ENCODE assay signal across 37 cellular contexts in the genomic region with DNA sequence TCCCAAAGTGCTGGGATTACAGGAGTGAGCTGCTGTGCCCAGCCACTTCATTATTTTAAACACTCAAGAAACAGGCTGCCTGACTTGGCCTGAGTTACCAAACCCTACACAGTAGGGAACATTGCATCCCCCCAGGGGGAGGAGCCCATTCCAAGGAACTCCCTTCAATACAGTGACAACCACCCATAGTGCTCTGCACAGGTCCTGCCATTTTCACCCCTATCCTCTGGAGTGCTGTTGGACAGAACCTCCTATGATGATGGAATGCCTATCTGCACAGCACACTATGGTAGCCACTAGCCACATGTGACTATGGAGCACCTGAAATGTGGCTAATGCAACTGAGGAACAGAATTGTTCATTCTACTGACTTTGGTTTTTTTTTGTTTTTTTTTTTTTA. TPM values are rescaled to one million over a fixed set of nuclear protein-coding genes. Genes with fewer than 3 reads are reported as not detected.
"Had no signal": no experiment of that assay in that cellular context is flagged by ENCODE, and none has a peak within 500 bp of the region (broad histone marks: within the 10 kb centered on the region; RNA-seq: fewer than 3 reads in every experiment).

No MANE protein-coding gene starts in this region.

- H3K4me3 Mint-ChIP-seq: activated CD4-positive, alpha-beta memory T cell treated with anti-CD3 and anti-CD28 coated beads, Interleukin-2, amount 10 ng/mL, durations not matched to agents 7 days and 5 days; activated CD4-positive, alpha-beta T cell treated with anti-CD3 and anti-CD28 coated beads, Interleukin-2, amount 10 ng/mL, durations not matched to agents 7 days and 5 days; activated naive CD4-positive, alpha-beta T cell treated with anti-CD3 and anti-CD28 coated beads, Interleukin-2, amount 10 ng/mL, durations not matched to agents 7 days and 5 days; activated naive CD8-positive, alpha-beta T cell treated with anti-CD3 and anti-CD28 coated beads, Interleukin-2, amount 10 ng/mL, durations not matched to agents 7 days and 5 days; activated T-cell treated with anti-CD3 and anti-CD28 coated beads, Interleukin-2, amount 50 U/mL, for 24 hours; activated T-cell treated with anti-CD3 and anti-CD28 coated beads, Interleukin-2, amount 50 U/mL, for 72 hours; central memory CD8-positive, alpha-beta T cell; effector memory CD8-positive, alpha-beta T cell; T-helper 1 cell treated with Interleukin-12 subunit alpha and Interleukin-12 subunit beta and Interleukin-4 antibody, amounts not matched to agents 30 μg/mL and 1 μg/mL, for 36 hours had no signal

- H3K4me2 ChIP-seq: hepatocyte had no signal

- DNase-seq: activated CD4-positive, alpha-beta memory T cell treated with anti-CD3 and anti-CD28 coated beads, Interleukin-2, amount 10 ng/mL, durations not matched to agents 7 days and 5 days; activated CD4-positive, alpha-beta T cell treated with anti-CD3 and anti-CD28 coated beads for 4 hours; activated CD4-positive, alpha-beta T cell treated with anti-CD3 and anti-CD28 coated beads, Interleukin-2, amount 10 ng/mL, durations not matched to agents 7 days and 5 days; activated CD4-positive, alpha-beta T cell treated with anti-CD3 and anti-CD28 coated beads, Interleukin-2, amount 50 U/mL, for 4 hours; activated CD4-positive, CD25-positive, alpha-beta regulatory T cell; activated CD4-positive, CD25-positive, alpha-beta regulatory T cell treated with anti-CD3 and anti-CD28 coated beads, Interleukin-2, amount 50 U/mL, for 72 hours; activated CD8-positive, alpha-beta memory T cell treated with anti-CD3 and anti-CD28 coated beads, Interleukin-2, amount 50 U/mL, for 48 hours; activated gamma-delta T cell; activated naive CD4-positive, alpha-beta T cell; activated naive CD4-positive, alpha-beta T cell treated with anti-CD3 and anti-CD28 coated beads, Interleukin-2, amount 10 ng/mL, durations not matched to agents 7 days and 5 days; activated naive CD8-positive, alpha-beta T cell treated with anti-CD3 and anti-CD28 coated beads, Interleukin-2, amount 10 ng/mL, durations not matched to agents 7 days and 5 days; activated T-cell treated with anti-CD3 and anti-CD28 coated beads for 4 hours; activated T-cell treated with anti-CD3 and anti-CD28 coated beads, Interleukin-2, amount 50 U/mL, for 24 hours; activated T-cell treated with anti-CD3 and anti-CD28 coated beads, Interleukin-2, amount 50 U/mL, for 72 hours; amniotic stem cell; anterior cingulate cortex; brain microvascular endothelial cell; cortex of kidney; dermis blood vessel endothelial cell; effector CD4-positive, alpha-beta T cell; effector memory CD8-positive, alpha-beta T cell; erythroblast; foreskin keratinocyte; heart right ventricle; T1000; WERI-Rb-1 had no signal

- H3K79me2 ChIP-seq: hepatocyte had no signal

- H3K27me3 ChIP-seq: brain microvascular endothelial cell, esophagus muscularis mucosa, foreskin keratinocyte, gastroesophageal sphincter, heart right ventricle, hepatocyte had no signal

- ATAC-seq: activated naive CD4-positive, alpha-beta T cell treated with anti-CD3 and anti-CD28 coated beads, Interleukin-2, amount 50 U/mL, for 72 hours; activated T-cell treated with anti-CD3 and anti-CD28 coated beads, Interleukin-2, amount 50 U/mL, for 72 hours; effector memory CD8-positive, alpha-beta T cell; foreskin keratinocyte; gastroesophageal sphincter; heart right ventricle had no signal

- H3K27ac ChIP-seq: brain microvascular endothelial cell, foreskin keratinocyte, heart right ventricle, hepatocyte, WERI-Rb-1 had no signal

- H2AFZ ChIP-seq: hepatocyte had no signal

- H3K4me1 Mint-ChIP-seq: activated CD4-positive, alpha-beta T cell treated with anti-CD3 and anti-CD28 coated beads, Interleukin-2, amount 10 ng/mL, durations not matched to agents 7 days and 5 days; activated naive CD4-positive, alpha-beta T cell treated with anti-CD3 and anti-CD28 coated beads, Interleukin-2, amount 10 ng/mL, durations not matched to agents 7 days and 5 days; activated naive CD8-positive, alpha-beta T cell treated with anti-CD3 and anti-CD28 coated beads, Interleukin-2, amount 10 ng/mL, durations not matched to agents 7 days and 5 days had no signal

- H3K4me1 ChIP-seq: foreskin keratinocyte had no signal

- H3K27me3 Mint-ChIP-seq: activated CD4-positive, alpha-beta memory T cell treated with anti-CD3 and anti-CD28 coated beads, Interleukin-2, amount 10 ng/mL, durations not matched to agents 7 days and 5 days; activated CD4-positive, alpha-beta T cell treated with anti-CD3 and anti-CD28 coated beads, Interleukin-2, amount 10 ng/mL, durations not matched to agents 7 days and 5 days; activated naive CD4-positive, alpha-beta T cell treated with anti-CD3 and anti-CD28 coated beads, Interleukin-2, amount 10 ng/mL, durations not matched to agents 7 days and 5 days; activated naive CD8-positive, alpha-beta T cell treated with anti-CD3 and anti-CD28 coated beads, Interleukin-2, amount 10 ng/mL, durations not matched to agents 7 days and 5 days; activated T-cell treated with anti-CD3 and anti-CD28 coated beads, Interleukin-2, amount 50 U/mL, for 24 hours; central memory CD8-positive, alpha-beta T cell; effector memory CD8-positive, alpha-beta T cell had no signal

- H3K9me3 Mint-ChIP-seq: activated CD4-positive, alpha-beta memory T cell treated with anti-CD3 and anti-CD28 coated beads, Interleukin-2, amount 10 ng/mL, durations not matched to agents 7 days and 5 days; activated CD4-positive, alpha-beta T cell treated with anti-CD3 and anti-CD28 coated beads, Interleukin-2, amount 10 ng/mL, durations not matched to agents 7 days and 5 days; activated naive CD4-positive, alpha-beta T cell treated with anti-CD3 and anti-CD28 coated beads, Interleukin-2, amount 10 ng/mL, durations not matched to agents 7 days and 5 days; activated naive CD4-positive, alpha-beta T cell treated with anti-CD3 and anti-CD28 coated beads, Interleukin-2, amount 50 U/mL, for 72 hours; activated naive CD8-positive, alpha-beta T cell treated with anti-CD3 and anti-CD28 coated beads, Interleukin-2, amount 10 ng/mL, durations not matched to agents 7 days and 5 days; activated T-cell treated with anti-CD3 and anti-CD28 coated beads, Interleukin-2, amount 50 U/mL, for 24 hours; activated T-cell treated with anti-CD3 and anti-CD28 coated beads, Interleukin-2, amount 50 U/mL, for 72 hours; central memory CD8-positive, alpha-beta T cell; effector memory CD8-positive, alpha-beta T cell; T-helper 1 cell treated with Interleukin-12 subunit alpha and Interleukin-12 subunit beta and Interleukin-4 antibody, amounts not matched to agents 30 μg/mL and 1 μg/mL, for 36 hours had no signal

- H3K4me3 ChIP-seq: esophagus muscularis mucosa, gastroesophageal sphincter, heart right ventricle, hepatocyte had no signal

- H3K9me3 ChIP-seq: esophagus muscularis mucosa, gastroesophageal sphincter, heart right ventricle had no signal

- H3K27ac Mint-ChIP-seq: activated CD4-positive, alpha-beta memory T cell treated with anti-CD3 and anti-CD28 coated beads, Interleukin-2, amount 10 ng/mL, durations not matched to agents 7 days and 5 days; activated CD4-positive, alpha-beta T cell treated with anti-CD3 and anti-CD28 coated beads, Interleukin-2, amount 10 ng/mL, durations not matched to agents 7 days and 5 days; activated naive CD4-positive, alpha-beta T cell treated with anti-CD3 and anti-CD28 coated beads, Interleukin-2, amount 10 ng/mL, durations not matched to agents 7 days and 5 days; activated naive CD4-positive, alpha-beta T cell treated with anti-CD3 and anti-CD28 coated beads, Interleukin-2, amount 50 U/mL, for 72 hours; activated naive CD8-positive, alpha-beta T cell treated with anti-CD3 and anti-CD28 coated beads, Interleukin-2, amount 10 ng/mL, durations not matched to agents 7 days and 5 days; activated T-cell treated with anti-CD3 and anti-CD28 coated beads, Interleukin-2, amount 50 U/mL, for 24 hours; activated T-cell treated with anti-CD3 and anti-CD28 coated beads, Interleukin-2, amount 50 U/mL, for 72 hours; effector memory CD8-positive, alpha-beta T cell; T-helper 1 cell treated with Interleukin-12 subunit alpha and Interleukin-12 subunit beta and Interleukin-4 antibody, amounts not matched to agents 30 μg/mL and 1 μg/mL, for 36 hours had no signal

RNA-seq across cellular contexts. Expression of a gene that starts 18.3 kb away (rescaled TPM):
- total RNA-seq: activated CD4-positive, alpha-beta memory T cell treated with anti-CD3 and anti-CD28 coated beads, Interleukin-2, amount 10 ng/mL, durations not matched to agents 7 days and 5 days; activated CD4-positive, alpha-beta T cell treated with anti-CD3 and anti-CD28 coated beads, Interleukin-2, amount 10 ng/mL, durations not matched to agents 7 days and 5 days; activated naive CD4-positive, alpha-beta T cell treated with anti-CD3 and anti-CD28 coated beads, Interleukin-2, amount 50 U/mL, for 72 hours; activated naive CD8-positive, alpha-beta T cell treated with anti-CD3 and anti-CD28 coated beads, Interleukin-2, amount 10 ng/mL, durations not matched to agents 7 days and 5 days; astrocyte; bronchial epithelial cell; cardiac septum; dermis blood vessel endothelial cell; foreskin keratinocyte; glomerular endothelial cell; T-helper 2 cell treated with Interferon-gamma antibody and Interleukin-4, amounts not matched to agents 100 ng/mL and 5 ng/mL, for 36 hours had no signal
